18 cellular contexts compared by ENCODE assay signal in the genomic region with DNA sequence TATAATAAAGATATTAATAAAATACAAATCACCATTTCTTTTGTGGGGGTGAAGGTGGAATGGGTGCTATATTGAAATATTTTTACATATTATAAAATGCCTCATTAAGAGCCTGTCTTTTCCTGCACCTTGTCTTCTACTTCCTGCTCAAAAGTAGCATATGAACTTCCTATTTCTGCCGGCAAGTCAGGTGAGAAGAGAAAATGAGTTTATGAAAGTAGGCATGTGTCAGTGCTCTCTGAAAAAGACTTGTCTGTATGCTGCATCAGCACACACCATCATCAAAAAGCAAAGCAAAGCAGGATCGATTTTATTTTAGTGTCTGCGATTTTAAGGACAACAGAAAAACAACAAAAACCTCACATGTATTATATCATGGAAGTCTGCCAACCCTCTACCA.
A peak's percentile ranks its signal among the peaks of the same experiment; 100 is the strongest.
DNase-seq lines count a peak whose midpoint lies in the region; ATAC-seq and TF ChIP-seq lines count a peak whose summit lies in the region.
"Had no signal": no experiment of that assay in that cellular context is flagged by ENCODE, and none has a peak within 500 bp of the region (broad histone marks: within the 10 kb centered on the region; RNA-seq: fewer than 3 reads in every experiment).

No MANE protein-coding gene starts in this region.

- peak; percentile 74 for ATAC-seq in GM18861 (IDR thresholded peaks at IDR 0.05; ENCODE audit: unreplicated experiment)
- peak; percentile 74 for ATAC-seq in GM21526 (IDR thresholded peaks at IDR 0.05; ENCODE audit: low FRiP score, unreplicated experiment)
- peak; percentile 67 for ATAC-seq in HG03378 (IDR thresholded peaks at IDR 0.05; ENCODE audit: unreplicated experiment)
- no peak for ATAC-seq in stimulated activated effector memory CD8-positive, alpha-beta T cell treated with anti-CD3 and anti-CD28 coated beads, Interleukin-12 subunit alpha, Interleukin-12 subunit beta, amount 100 ng/mL, for 72 hours

- no peak for TF ChIP-seq CTCF in nephron progenitor cell (IDR thresholded peaks at IDR 0.05)
- no peak for TF ChIP-seq CTCF in transverse colon (IDR thresholded peaks at IDR 0.05)

- peak overlapping the region; percentile 24 for H3K27ac Mint-ChIP-seq in nephron progenitor cell
- no peak overlapping the region for H3K27ac Mint-ChIP-seq in stimulated activated effector memory CD8-positive, alpha-beta T cell treated with anti-CD3 and anti-CD28 coated beads, Interleukin-12 subunit alpha, Interleukin-12 subunit beta, amount 100 ng/mL, for 72 hours
- H3K27ac Mint-ChIP-seq in CD8-positive, alpha-beta memory T cell: no peak overlapping the region
- H3K27ac Mint-ChIP-seq: activated CD4-positive, alpha-beta T cell treated with anti-CD3 and anti-CD28 coated beads, Interleukin-2, amount 10 ng/mL, durations not matched to agents 7 days and 5 days had no signal

- no peaks in the 10 kb centered on the region for H3K9me3 ChIP-seq in transverse colon
- H3K9me3 ChIP-seq in CD8-positive, alpha-beta memory T cell (ENCODE audit: low read length): no peaks in the 10 kb centered on the region

- intact Hi-C loops in transverse colon (cut with DNase I; ENCODE audit: low total_unique reads): no loop called here

- POLR2A ChIA-PET in CD8-positive, alpha-beta memory T cell (lab: Charles Lee): no interaction called here

- no peak for DNase-seq in nephron progenitor cell
- no peak for DNase-seq in transverse colon
- DNase-seq in stimulated activated effector memory CD8-positive, alpha-beta T cell treated with anti-CD3 and anti-CD28 coated beads, Interleukin-12 subunit alpha, Interleukin-12 subunit beta, amount 100 ng/mL, for 72 hours (ENCODE audit: low spot score in 2 of 2): no peak
- no peak for DNase-seq in CD8-positive, alpha-beta memory T cell
- DNase-seq in anterior cingulate cortex (lab: John Stamatoyannopoulos, UW): no peak
- DNase-seq: activated CD4-positive, alpha-beta T cell treated with anti-CD3 and anti-CD28 coated beads, Interleukin-2, amount 10 ng/mL, durations not matched to agents 7 days and 5 days; activated naive CD4-positive, alpha-beta T cell treated with Interleukin-2 at 50 U/mL for 16 hours; AML-193; GF-D8; GM23248; mesendoderm; retina had no signal

- H3K27me3 ChIP-seq in transverse colon: no peaks in the 10 kb centered on the region
- H3K27me3 ChIP-seq in CD8-positive, alpha-beta memory T cell (ENCODE audit: insufficient read depth, low read length, poor library complexity, severe bottlenecking): no peaks in the 10 kb centered on the region

- H3K36me3 Mint-ChIP-seq in nephron progenitor cell (ENCODE audit: low read depth): no peaks in the 10 kb centered on the region
- no peaks in the 10 kb centered on the region for H3K36me3 Mint-ChIP-seq in stimulated activated effector memory CD8-positive, alpha-beta T cell treated with anti-CD3 and anti-CD28 coated beads, Interleukin-12 subunit alpha, Interleukin-12 subunit beta, amount 100 ng/mL, for 72 hours
- H3K36me3 Mint-ChIP-seq in CD8-positive, alpha-beta memory T cell: no peaks in the 10 kb centered on the region

- TF ChIP-seq EP300 in transverse colon (IDR thresholded peaks at IDR 0.05; ENCODE audit: low read depth): no peak

- no peaks in the 10 kb centered on the region for H3K4me1 ChIP-seq in transverse colon
- no peaks in the 10 kb centered on the region for H3K4me1 ChIP-seq in CD8-positive, alpha-beta memory T cell (ENCODE audit: insufficient read depth, low read length)

- peaks cover 45% of the 10 kb centered on the region for H3K4me1 Mint-ChIP-seq in nephron progenitor cell
- H3K4me1 Mint-ChIP-seq in stimulated activated effector memory CD8-positive, alpha-beta T cell treated with anti-CD3 and anti-CD28 coated beads, Interleukin-12 subunit alpha, Interleukin-12 subunit beta, amount 100 ng/mL, for 72 hours: peaks cover 12% of the 10 kb centered on the region
- H3K4me1 Mint-ChIP-seq in CD8-positive, alpha-beta memory T cell: peaks cover 0 to 6% (median 0%) of the 10 kb centered on the region in 3 donors
- H3K4me1 Mint-ChIP-seq: activated CD4-positive, alpha-beta T cell treated with anti-CD3 and anti-CD28 coated beads, Interleukin-2, amount 10 ng/mL, durations not matched to agents 7 days and 5 days had no signal

- H3K4me3 Mint-ChIP-seq in nephron progenitor cell: no peak overlapping the region
- no peak overlapping the region for H3K4me3 Mint-ChIP-seq in stimulated activated effector memory CD8-positive, alpha-beta T cell treated with anti-CD3 and anti-CD28 coated beads, Interleukin-12 subunit alpha, Interleukin-12 subunit beta, amount 100 ng/mL, for 72 hours
- no peak overlapping the region for H3K4me3 Mint-ChIP-seq in CD8-positive, alpha-beta memory T cell
- H3K4me3 Mint-ChIP-seq: activated CD4-positive, alpha-beta T cell treated with anti-CD3 and anti-CD28 coated beads, Interleukin-2, amount 10 ng/mL, durations not matched to agents 7 days and 5 days; neural crest cell had no signal

- in situ Hi-C loops in transverse colon (cut with MboI; ENCODE audit: low pct_ligation_motif_present in 1 of 4, low pct_unique_long_range_greater_than_20kb in 1 of 4, low sequenced_read_pairs in 3 of 4): no loop called here

- no peak overlapping the region for H3K4me3 ChIP-seq in transverse colon
- no peak overlapping the region for H3K4me3 ChIP-seq in CD8-positive, alpha-beta memory T cell (ENCODE audit: low read length)
- H3K4me3 ChIP-seq: coronary artery, GM23248 had no signal

- no peaks in the 10 kb centered on the region for H3K36me3 ChIP-seq in transverse colon
- no peaks in the 10 kb centered on the region for H3K36me3 ChIP-seq in CD8-positive, alpha-beta memory T cell (ENCODE audit: insufficient read depth, low read length)

- peaks cover 8% of the 10 kb centered on the region for H3K9me3 Mint-ChIP-seq in nephron progenitor cell
- no peaks in the 10 kb centered on the region for H3K9me3 Mint-ChIP-seq in stimulated activated effector memory CD8-positive, alpha-beta T cell treated with anti-CD3 and anti-CD28 coated beads, Interleukin-12 subunit alpha, Interleukin-12 subunit beta, amount 100 ng/mL, for 72 hours
- H3K9me3 Mint-ChIP-seq in CD8-positive, alpha-beta memory T cell: no peaks in the 10 kb centered on the region
- H3K9me3 Mint-ChIP-seq: neural crest cell had no signal

- H3K27ac ChIP-seq in transverse colon: no peak overlapping the region
- no peak overlapping the region for H3K27ac ChIP-seq in CD8-positive, alpha-beta memory T cell (ENCODE audit: low read depth, low read length)
- H3K27ac ChIP-seq: coronary artery, epithelial cell of prostate, GM23248 had no signal

- CTCF ChIA-PET in CD8-positive, alpha-beta memory T cell (lab: Charles Lee): no interaction called here

- H3K27me3 Mint-ChIP-seq in nephron progenitor cell (ENCODE audit: low read depth, poor library complexity): no peaks in the 10 kb centered on the region
- H3K27me3 Mint-ChIP-seq in CD8-positive, alpha-beta memory T cell: peaks cover 9 to 38% of the 10 kb centered on the region in 2 donors
- H3K27me3 Mint-ChIP-seq: activated CD4-positive, alpha-beta T cell treated with anti-CD3 and anti-CD28 coated beads, Interleukin-2, amount 10 ng/mL, durations not matched to agents 7 days and 5 days had no signal

- 34 to 38% methylated on average over 3 of the region's 3 CpGs for WGBS in transverse colon (ENCODE audit: low coverage in 1 of 2), 2 donors

- no peak for TF ChIP-seq POLR2A in transverse colon (IDR thresholded peaks at IDR 0.05)
